In the genomic region with DNA sequence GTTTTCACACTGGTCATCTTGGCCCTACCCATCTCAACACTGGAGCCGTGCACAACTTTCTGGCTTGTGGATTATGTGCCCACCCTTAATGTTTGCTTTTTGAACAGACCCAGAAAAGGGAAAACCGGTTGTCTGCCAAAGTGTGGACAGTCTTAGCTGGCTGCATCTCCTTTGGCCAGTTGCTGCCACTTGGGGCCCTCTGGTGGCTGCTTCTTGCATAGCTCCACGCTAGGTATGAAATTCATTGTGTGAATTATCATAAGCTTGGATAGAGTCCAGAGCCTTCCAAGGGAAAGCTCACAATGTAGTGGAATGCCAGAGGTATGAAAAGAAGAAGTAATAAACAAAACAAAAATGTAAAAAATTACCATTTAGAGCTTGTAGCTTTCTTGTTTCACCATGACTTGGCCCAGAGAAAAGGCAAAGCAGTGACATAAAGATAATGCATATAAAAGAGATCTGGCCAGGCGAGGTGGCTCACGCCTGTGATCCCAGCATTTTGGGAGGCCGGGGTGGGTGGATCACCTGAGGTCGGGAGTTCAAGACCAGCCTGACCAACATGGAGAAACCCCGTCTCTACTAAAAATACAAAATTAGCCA, we compare ENCODE assay signal across 8 cellular contexts. TPM values are rescaled to one million over a fixed set of nuclear protein-coding genes. Genes with fewer than 3 reads are reported as not detected.
DNase-seq lines count a peak whose midpoint lies in the region; ATAC-seq and TF ChIP-seq lines count a peak whose summit lies in the region.

No MANE protein-coding gene starts in this region.

- H3K27me3 ChIP-seq in colonic mucosa (no peaks in the 10 kb centered on the region), lower lobe of right lung (ENCODE audit: low read depth) (no peaks in the 10 kb centered on the region)

- CTCF ChIA-PET in HEK293 (lab: Yijun Ruan, JAX) = interaction anchor here (0.6 to 1.5 kb wide), 31 partner anchors 8 to 923 kb away, joined by 3 to 11 read pairs (median 3); no protein-coding TSS in a partner anchor
- CTCF ChIA-PET in activated B cell treated with CpG ODN at 0.5 μM for 24 hours (lab: Charles Lee) = interaction anchor here (0.6 to 2.6 kb wide), 30 partner anchors 10 to 535 kb away, joined by 3 to 18 read pairs (median 4); a partner anchor contains a TSS

- H3K9ac ChIP-seq in colonic mucosa (ENCODE audit: low read depth in 2 of 2, low read length in 2 of 2) = no peak overlapping the region

- peaks cover 5% of the 10 kb centered on the region for H3K27me3 Mint-ChIP-seq in activated B cell treated with CpG ODN at 0.5 μM for 24 hours

- peaks cover 3% of the 10 kb centered on the region for H3K9me3 Mint-ChIP-seq in activated B cell treated with CpG ODN at 0.5 μM for 24 hours

- H3K9me3 ChIP-seq in HEK293 (ENCODE audit: control insufficient read depth, insufficient read depth, low read depth, low read length) = no peaks in the 10 kb centered on the region
- no peaks in the 10 kb centered on the region for H3K9me3 ChIP-seq in colonic mucosa
- no peaks in the 10 kb centered on the region for H3K9me3 ChIP-seq in lower lobe of right lung

- DNase-seq in SHP77 (lab: John Stamatoyannopoulos, UW) (peak; percentile 47 to 53), SHP77 treated with DMSO at 0.1 percent for 48 hours (lab: John Stamatoyannopoulos, UW) (no peak), NB4 (ENCODE audit: low read depth) (peak; percentile 60), activated B cell treated with CpG ODN at 0.5 μM for 24 hours (peak; percentile 40), colonic mucosa (peak; percentile 81), lower lobe of right lung (peak; percentile 85)
- DNase-seq in stimulated activated CD8-positive, alpha-beta memory T cell treated with anti-CD3 and anti-CD28 coated beads, Interleukin-12 subunit alpha, Interleukin-12 subunit beta, amount 100 ng/mL, for 4 hours (ENCODE audit: low read depth) = peak; percentile 5

- H3K4me1 ChIP-seq in HEK293 (ENCODE audit: control insufficient read depth, insufficient read depth, low read length) = 0 out of 2 replicates have a peak, but pooled peaks cover 6% of the 10 kb centered on the region
- H3K4me1 ChIP-seq in colonic mucosa = no peaks in the 10 kb centered on the region
- H3K4me1 ChIP-seq in lower lobe of right lung = no peaks in the 10 kb centered on the region

- intact Hi-C loops in activated B cell treated with CpG ODN at 0.5 μM for 24 hours (cut with micrococcal nuclease) (loop anchor here (1.0 to 5.0 kb wide), 6 partner anchors 63 to 265 kb away; a partner anchor contains a TSS), colonic mucosa (cut with DNase I) (no loop called here), lower lobe of right lung (cut with DNase I) (no loop called here)

- POLR2A ChIA-PET in HEK293 (lab: Yijun Ruan, JAX) = interaction anchor here (1.0 kb wide), 1 partner anchor 92 kb away, joined by 3 read pairs; a partner anchor contains a TSS
- POLR2A ChIA-PET in activated B cell treated with CpG ODN at 0.5 μM for 24 hours (lab: Charles Lee) = interaction anchor here (0.7 to 1.0 kb wide), 3 partner anchors 58 to 190 kb away, joined by 3 read pairs; no protein-coding TSS in a partner anchor

- peak; percentile 56 for TF ChIP-seq CTCF in HEK293 (tag by site-specific recombination; IDR thresholded peaks at IDR 0.05)
- peak; percentile 91 for TF ChIP-seq CTCF in NB4 (IDR thresholded peaks at IDR 0.05; ENCODE audit: low read depth, low read length)
- peak; percentile 64 for TF ChIP-seq CTCF in activated B cell treated with CpG ODN at 0.5 μM for 24 hours (IDR thresholded peaks at IDR 0.05)
- TF ChIP-seq CTCF in colonic mucosa (IDR thresholded peaks at IDR 0.05) = peak; percentile 76
- peak; percentile 85 for TF ChIP-seq CTCF in lower lobe of right lung (IDR thresholded peaks at IDR 0.05)

- H3K27ac Mint-ChIP-seq in activated B cell treated with CpG ODN at 0.5 μM for 24 hours = no peak overlapping the region

- H3K4me3 Mint-ChIP-seq in activated B cell treated with CpG ODN at 0.5 μM for 24 hours = no peak overlapping the region

- H3K4me3 ChIP-seq in HEK293 (ENCODE audit: low read depth, low read length) = no peak overlapping the region
- H3K4me3 ChIP-seq in NB4 (ENCODE audit: low read depth, low read length) = no peak overlapping the region
- no peak overlapping the region for H3K4me3 ChIP-seq in colonic mucosa
- H3K4me3 ChIP-seq in lower lobe of right lung = no peak overlapping the region

- H3K4me1 Mint-ChIP-seq in activated B cell treated with CpG ODN at 0.5 μM for 24 hours = peaks cover 11% of the 10 kb centered on the region

- no peak for TF ChIP-seq POLR2A in NB4 (IDR thresholded peaks at IDR 0.05; ENCODE audit: extremely low read depth, insufficient read length)

- ATAC-seq in activated B cell treated with CpG ODN at 0.5 μM for 24 hours (ENCODE audit: low read depth) (peak; percentile 83), lower lobe of right lung (peak; percentile 90 to 91)

- H3K27ac ChIP-seq in HEK293 (ENCODE audit: extremely low read depth, low read depth, low read length) (no peak overlapping the region), colonic mucosa (no peak overlapping the region), lower lobe of right lung (no peak overlapping the region)

- H3K36me3 ChIP-seq in HEK293 (ENCODE audit: control insufficient read depth in 2 of 2, insufficient read depth in 1 of 2, low read length in 2 of 2) = no peaks in the 10 kb centered on the region
- H3K36me3 ChIP-seq in colonic mucosa = no peaks in the 10 kb centered on the region
- no peaks in the 10 kb centered on the region for H3K36me3 ChIP-seq in lower lobe of right lung

- H3K36me3 Mint-ChIP-seq in activated B cell treated with CpG ODN at 0.5 μM for 24 hours (ENCODE audit: low read depth) = no peaks in the 10 kb centered on the region

TF ChIP-seq in HEK293, 187 proteins besides CTCF, POLR2A, EP300 and RAD21:
- peak; percentile 60 for TF ChIP-seq ZNF654 (tag by site-specific recombination; IDR thresholded peaks at IDR 0.05; ENCODE audit: low read depth)
- no peak for TF ChIP-seq ZNF658 (tag by site-specific recombination; IDR thresholded peaks at IDR 0.05)

RNA-seq across cellular contexts. Expression of a gene that starts 12.5 kb away (rescaled TPM):
- total RNA-seq in activated B cell treated with CpG ODN at 0.5 μM for 24 hours (not detected in 2 replicates), colonic mucosa (not detected), lower lobe of right lung (not detected)

RNA-seq across cellular contexts. Expression of a gene that starts 31.3 kb away (rescaled TPM):
- not detected in 2 replicates for total RNA-seq in activated B cell treated with CpG ODN at 0.5 μM for 24 hours
- total RNA-seq in colonic mucosa = not detected
- total RNA-seq in lower lobe of right lung = not detected
